In the genomic region with DNA sequence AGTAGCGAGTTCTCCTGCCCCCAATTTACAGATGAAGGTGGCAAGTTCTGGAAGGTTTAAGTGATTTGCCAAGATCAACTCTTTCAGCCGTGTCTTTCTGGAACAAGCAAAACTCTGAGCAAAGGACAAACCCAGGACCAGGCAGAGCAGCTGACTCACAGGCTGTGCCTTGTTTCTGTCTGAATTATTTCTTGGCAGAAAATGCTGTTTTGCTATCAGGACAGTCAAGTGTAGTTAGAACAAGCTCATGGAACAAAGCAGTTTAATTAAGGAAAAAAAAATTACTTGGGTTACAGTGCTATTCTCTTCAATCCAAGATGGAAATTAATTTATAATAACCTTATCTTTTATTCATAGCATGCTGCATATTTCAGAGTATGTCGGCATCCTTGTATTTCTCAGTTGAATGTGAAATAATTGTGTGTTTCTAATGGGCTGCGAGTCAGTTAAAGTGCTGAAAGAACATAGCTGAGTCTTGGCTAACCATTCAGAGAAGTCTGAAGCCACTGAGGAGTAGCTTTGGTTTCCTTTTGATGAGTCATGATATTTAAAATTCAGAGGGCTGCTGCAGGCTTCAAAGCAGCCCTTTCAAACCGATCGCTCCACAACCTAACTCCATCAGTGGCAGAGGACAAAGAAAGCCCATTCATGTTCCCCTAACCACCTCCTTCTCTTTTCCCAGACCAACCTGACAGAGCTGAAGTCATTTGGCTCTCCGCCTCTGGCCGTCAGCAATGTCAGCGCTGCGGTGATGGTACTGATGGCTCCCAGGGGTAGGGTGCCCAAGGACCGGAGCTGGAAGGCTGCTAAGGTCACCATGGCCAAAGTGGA, we compare ENCODE assay signal across 1 cellular context.
TF ChIP-seq lines count a peak whose summit lies in the region.

No MANE protein-coding gene starts in this region.

TF ChIP-seq in K562, 482 proteins besides CTCF, POLR2A, EP300 and RAD21 (continued from another document):
- TF ChIP-seq, protein P1, sequence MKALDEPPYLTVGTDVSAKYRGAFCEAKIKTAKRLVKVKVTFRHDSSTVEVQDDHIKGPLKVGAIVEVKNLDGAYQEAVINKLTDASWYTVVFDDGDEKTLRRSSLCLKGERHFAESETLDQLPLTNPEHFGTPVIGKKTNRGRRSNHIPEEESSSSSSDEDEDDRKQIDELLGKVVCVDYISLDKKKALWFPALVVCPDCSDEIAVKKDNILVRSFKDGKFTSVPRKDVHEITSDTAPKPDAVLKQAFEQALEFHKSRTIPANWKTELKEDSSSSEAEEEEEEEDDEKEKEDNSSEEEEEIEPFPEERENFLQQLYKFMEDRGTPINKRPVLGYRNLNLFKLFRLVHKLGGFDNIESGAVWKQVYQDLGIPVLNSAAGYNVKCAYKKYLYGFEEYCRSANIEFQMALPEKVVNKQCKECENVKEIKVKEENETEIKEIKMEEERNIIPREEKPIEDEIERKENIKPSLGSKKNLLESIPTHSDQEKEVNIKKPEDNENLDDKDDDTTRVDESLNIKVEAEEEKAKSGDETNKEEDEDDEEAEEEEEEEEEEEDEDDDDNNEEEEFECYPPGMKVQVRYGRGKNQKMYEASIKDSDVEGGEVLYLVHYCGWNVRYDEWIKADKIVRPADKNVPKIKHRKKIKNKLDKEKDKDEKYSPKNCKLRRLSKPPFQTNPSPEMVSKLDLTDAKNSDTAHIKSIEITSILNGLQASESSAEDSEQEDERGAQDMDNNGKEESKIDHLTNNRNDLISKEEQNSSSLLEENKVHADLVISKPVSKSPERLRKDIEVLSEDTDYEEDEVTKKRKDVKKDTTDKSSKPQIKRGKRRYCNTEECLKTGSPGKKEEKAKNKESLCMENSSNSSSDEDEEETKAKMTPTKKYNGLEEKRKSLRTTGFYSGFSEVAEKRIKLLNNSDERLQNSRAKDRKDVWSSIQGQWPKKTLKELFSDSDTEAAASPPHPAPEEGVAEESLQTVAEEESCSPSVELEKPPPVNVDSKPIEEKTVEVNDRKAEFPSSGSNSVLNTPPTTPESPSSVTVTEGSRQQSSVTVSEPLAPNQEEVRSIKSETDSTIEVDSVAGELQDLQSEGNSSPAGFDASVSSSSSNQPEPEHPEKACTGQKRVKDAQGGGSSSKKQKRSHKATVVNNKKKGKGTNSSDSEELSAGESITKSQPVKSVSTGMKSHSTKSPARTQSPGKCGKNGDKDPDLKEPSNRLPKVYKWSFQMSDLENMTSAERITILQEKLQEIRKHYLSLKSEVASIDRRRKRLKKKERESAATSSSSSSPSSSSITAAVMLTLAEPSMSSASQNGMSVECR (CRISPR knock-in tag; IDR thresholded peaks at IDR 0.05): no peak
- peak; percentile 25; the same call in 1 of the 2 replicates for TF ChIP-seq MAFF (IDR thresholded peaks at IDR 0.05; ENCODE audit: low read length)
- TF ChIP-seq, protein P2, sequence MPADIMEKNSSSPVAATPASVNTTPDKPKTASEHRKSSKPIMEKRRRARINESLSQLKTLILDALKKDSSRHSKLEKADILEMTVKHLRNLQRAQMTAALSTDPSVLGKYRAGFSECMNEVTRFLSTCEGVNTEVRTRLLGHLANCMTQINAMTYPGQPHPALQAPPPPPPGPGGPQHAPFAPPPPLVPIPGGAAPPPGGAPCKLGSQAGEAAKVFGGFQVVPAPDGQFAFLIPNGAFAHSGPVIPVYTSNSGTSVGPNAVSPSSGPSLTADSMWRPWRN (IDR thresholded peaks at IDR 0.05; ENCODE audit: low read depth): no peak
- TF ChIP-seq, protein P3, sequence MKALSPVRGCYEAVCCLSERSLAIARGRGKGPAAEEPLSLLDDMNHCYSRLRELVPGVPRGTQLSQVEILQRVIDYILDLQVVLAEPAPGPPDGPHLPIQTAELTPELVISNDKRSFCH (CRISPR knock-in tag; IDR thresholded peaks at IDR 0.05): no peak
- TF ChIP-seq, protein P3 (tag; IDR thresholded peaks at IDR 0.05): no peak
- no peak for TF ChIP-seq SAP30 (IDR thresholded peaks at IDR 0.05; ENCODE audit: borderline replicate concordance, insufficient read depth, low read depth, low read length, poor library complexity, severe bottlenecking)
- no peak for TF ChIP-seq CTBP1 (IDR thresholded peaks at IDR 0.05; ENCODE audit: borderline replicate concordance)
- TF ChIP-seq ZNF316 (IDR thresholded peaks at IDR 0.05): peak; percentile 83
- TF ChIP-seq, protein P4, sequence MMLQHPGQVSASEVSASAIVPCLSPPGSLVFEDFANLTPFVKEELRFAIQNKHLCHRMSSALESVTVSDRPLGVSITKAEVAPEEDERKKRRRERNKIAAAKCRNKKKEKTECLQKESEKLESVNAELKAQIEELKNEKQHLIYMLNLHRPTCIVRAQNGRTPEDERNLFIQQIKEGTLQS (IDR thresholded peaks at IDR 0.05): 0 out of 2 replicates have a peak, but pooled peaks have one; percentile 10
- TF ChIP-seq, protein P4 (CRISPR knock-in tag; conservative IDR thresholded peaks at IDR 0.05): no peak
- TF ChIP-seq MAFG (tag; conservative IDR thresholded peaks at IDR 0.05): peak; percentile 63
TF ChIP-seq in K562: peak in this region for 5.
